In the genomic region with DNA sequence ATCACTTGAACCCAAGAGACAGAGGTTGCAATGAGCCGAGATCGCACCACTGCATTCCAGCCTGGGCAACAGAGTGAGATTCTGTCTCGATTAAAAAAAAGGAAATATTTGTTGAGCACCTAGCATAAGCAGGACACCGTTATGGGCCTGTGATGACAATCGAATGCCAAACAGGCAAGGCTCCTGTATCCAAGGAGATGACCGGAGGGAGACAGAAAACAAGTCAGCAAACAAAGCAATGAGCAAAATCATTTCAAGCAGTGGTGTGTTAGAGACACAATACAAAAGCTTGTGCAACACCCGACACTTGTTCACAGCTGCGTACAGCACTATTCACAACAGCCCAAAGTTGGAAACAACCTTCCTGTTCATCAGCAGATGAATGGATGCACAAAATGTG, we compare ENCODE assay signal across 21 cellular contexts.
"Had no signal": no experiment of that assay in that cellular context is flagged by ENCODE, and none has a peak within 500 bp of the region (broad histone marks: within the 10 kb centered on the region; RNA-seq: fewer than 3 reads in every experiment).

No MANE protein-coding gene starts in this region.

- FAIRE-seq: colon, endothelial cell of umbilical vein, frontal cortex, islet of Langerhans, keratinocyte had no signal

- ATAC-seq: foreskin keratinocyte, gastroesophageal sphincter, heart left ventricle, left lung, left ventricle myocardium superior had no signal

- DNase-seq: dermis blood vessel endothelial cell; dorsolateral prefrontal cortex; effector CD4-positive, alpha-beta T cell; effector memory CD4-positive, alpha-beta T cell; heart left ventricle; hippocampal formation; left cardiac atrium; left lung; left ventricle myocardium superior; lower lobe of right lung; mesendoderm; midbrain had no signal

- H3K27ac ChIP-seq: coronary artery, dorsolateral prefrontal cortex, esophagus muscularis mucosa, foreskin keratinocyte, gastroesophageal sphincter, heart left ventricle, left lung, lower lobe of right lung had no signal

- H3K4me3 ChIP-seq: coronary artery, dorsolateral prefrontal cortex, esophagus muscularis mucosa, gastroesophageal sphincter, heart left ventricle, left lung, lower lobe of right lung had no signal

- H3K36me3 ChIP-seq: esophagus muscularis mucosa, gastroesophageal sphincter, heart left ventricle, left lung, lower lobe of right lung had no signal

- H3K4me1 ChIP-seq: esophagus muscularis mucosa, foreskin keratinocyte, gastroesophageal sphincter had no signal

- H3K9me3 ChIP-seq: gastroesophageal sphincter, left lung, lower lobe of right lung had no signal

- H3K27me3 ChIP-seq: dorsolateral prefrontal cortex, foreskin keratinocyte, gastroesophageal sphincter, heart left ventricle, left lung had no signal
